17 cellular contexts compared by ENCODE assay signal in genomic region chr6:89254569-89254968, GRCh38. TPM values are rescaled to one million over a fixed set of nuclear protein-coding genes. Genes with fewer than 3 reads are reported as not detected.
"Had no signal": no experiment of that assay in that cellular context is flagged by ENCODE, and none has a peak within 500 bp of the region (broad histone marks: within the 10 kb centered on the region; RNA-seq: fewer than 3 reads in every experiment).

No MANE protein-coding gene starts in this region.

- H3K4me1 Mint-ChIP-seq: T-cell had no signal

- H3K36me3 Mint-ChIP-seq: T-cell had no signal

- H3K27ac ChIP-seq: colonic mucosa had no signal

- H3K4me1 ChIP-seq: colonic mucosa had no signal

- H3K36me3 ChIP-seq: colonic mucosa had no signal

- H3K27me3 ChIP-seq: colonic mucosa had no signal

- H3K4me3 Mint-ChIP-seq: activated naive CD8-positive, alpha-beta T cell treated with anti-CD3 and anti-CD28 coated beads, Interleukin-2, amount 50 U/mL, for 24 hours; nephron; T-cell had no signal

- DNase-seq: activated CD4-positive, alpha-beta T cell treated with anti-CD3 and anti-CD28 coated beads for 4 hours; activated naive CD4-positive, alpha-beta T cell treated with Interleukin-2 at 50 U/mL for 16 hours; activated naive CD8-positive, alpha-beta T cell treated with anti-CD3 and anti-CD28 coated beads, Interleukin-2, amount 50 U/mL, for 24 hours; colonic mucosa; effector CD8-positive, alpha-beta T cell; erythroblast; hypothalamus; left cardiac atrium; stimulated activated CD4-positive, alpha-beta T cell treated with anti-CD3 and anti-CD28 coated beads, Interleukin-2, amount 100 ng/mL, for 48 hours; stimulated activated naive CD4-positive, alpha-beta T cell treated with Interleukin-2 at 50 U/mL for 16 hours; T-cell; trophoblast cell had no signal

- H3K9me3 Mint-ChIP-seq: activated naive CD8-positive, alpha-beta T cell treated with anti-CD3 and anti-CD28 coated beads, Interleukin-2, amount 50 U/mL, for 24 hours; nephron; T-cell had no signal

- H3K4me3 ChIP-seq: colonic mucosa had no signal

- H3K27ac Mint-ChIP-seq: activated naive CD8-positive, alpha-beta T cell treated with anti-CD3 and anti-CD28 coated beads, Interleukin-2, amount 50 U/mL, for 24 hours; nephron; T-cell had no signal

- H3K9me3 ChIP-seq: colonic mucosa had no signal

- H3K27me3 Mint-ChIP-seq: activated naive CD8-positive, alpha-beta T cell treated with anti-CD3 and anti-CD28 coated beads, Interleukin-2, amount 50 U/mL, for 24 hours had no signal

- ATAC-seq: activated naive CD8-positive, alpha-beta T cell treated with anti-CD3 and anti-CD28 coated beads, Interleukin-2, amount 50 U/mL, for 24 hours; left cardiac atrium; T-cell had no signal

RNA-seq across cellular contexts. Expression of gene GABRR1, which starts 37.4 kb away (rescaled TPM):
- total RNA-seq: astrocyte, cardiac septum, left cardiac atrium, lung microvascular endothelial cell, omental fat pad, T-cell had no signal
